In the genomic region with DNA sequence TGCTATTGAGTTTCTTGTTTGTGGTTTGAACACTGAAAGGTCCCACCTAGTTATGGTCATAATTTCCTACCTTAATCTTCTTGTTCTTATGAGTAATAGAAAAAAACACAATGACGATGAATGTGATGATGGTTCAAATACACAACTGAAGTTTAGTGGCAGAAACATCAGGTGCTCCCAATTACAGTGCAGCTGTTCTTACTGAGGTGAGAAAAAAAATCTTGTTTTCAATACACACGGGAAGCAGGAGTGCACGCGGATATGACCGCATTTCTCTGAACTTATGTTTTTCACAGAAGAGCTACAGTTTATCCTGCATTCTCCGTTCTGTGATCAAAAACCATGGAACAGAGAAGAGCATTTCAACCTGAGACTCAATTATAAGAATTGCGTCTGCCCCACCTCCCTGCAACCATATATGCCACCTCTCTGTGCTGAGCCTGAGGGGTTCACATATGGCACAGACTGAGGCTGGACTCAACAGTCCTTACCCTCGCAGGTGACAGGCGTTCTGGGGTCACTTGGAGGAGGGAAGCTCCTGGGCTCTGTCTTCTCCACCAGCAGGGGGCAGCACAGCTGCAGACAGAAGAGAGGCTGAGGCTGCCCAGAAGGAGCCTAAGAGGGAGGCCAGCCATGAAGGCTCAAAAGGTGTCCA, we compare ENCODE assay signal across 8 cellular contexts.
A peak's percentile ranks its signal among the peaks of the same experiment; 100 is the strongest.
DNase-seq lines count a peak whose midpoint lies in the region; ATAC-seq, FAIRE-seq and TF ChIP-seq lines count a peak whose summit lies in the region.

No MANE protein-coding gene starts in this region.

- no peaks in the 10 kb centered on the region for H3K9me3 Mint-ChIP-seq in activated T-helper 1 cell treated with anti-CD3 and anti-CD28 coated beads, Interleukin-12 subunit alpha, Interleukin-12 subunit beta, Interleukin-2, Interleukin-4 antibody, amounts not matched to agents 30 ng/mL and 10 ng/mL and 1 ng/mL, durations not matched to agents 14 hours and 24 hours and 36 hours

- no peak for FAIRE-seq in H54 (lab: Jason Lieb, UNC)

- no peaks in the 10 kb centered on the region for H3K9me2 ChIP-seq in PC-9 (ENCODE audit: insufficient read depth)

- H3K27ac Mint-ChIP-seq in activated T-helper 1 cell treated with anti-CD3 and anti-CD28 coated beads, Interleukin-12 subunit alpha, Interleukin-12 subunit beta, Interleukin-2, Interleukin-4 antibody, amounts not matched to agents 30 ng/mL and 10 ng/mL and 1 ng/mL, durations not matched to agents 14 hours and 24 hours and 36 hours, result no peak overlapping the region

- H4K20me1 ChIP-seq in PC-9 (ENCODE audit: insufficient read depth), result no peaks in the 10 kb centered on the region

- no peak overlapping the region for H3K4me3 Mint-ChIP-seq in activated T-helper 1 cell treated with anti-CD3 and anti-CD28 coated beads, Interleukin-12 subunit alpha, Interleukin-12 subunit beta, Interleukin-2, Interleukin-4 antibody, amounts not matched to agents 30 ng/mL and 10 ng/mL and 1 ng/mL, durations not matched to agents 14 hours and 24 hours and 36 hours

- H3K4me2 ChIP-seq in PC-9, result no peak overlapping the region

- ATAC-seq in HG03460 (IDR thresholded peaks at IDR 0.05; ENCODE audit: unreplicated experiment) (no peak), GM21825 (IDR thresholded peaks at IDR 0.05; ENCODE audit: unreplicated experiment) (no peak)

- H3K4me1 ChIP-seq in PC-9 (replicated peaks; ENCODE audit: insufficient read depth), result no peaks in the 10 kb centered on the region

- POLR2A ChIA-PET in PC-9 (lab: Charles Lee; ENCODE audit: unreplicated experiment), result no interaction called here

- no peaks in the 10 kb centered on the region for H3F3A ChIP-seq in PC-9 (ENCODE audit: insufficient read depth, low read depth)

- H3K79me2 ChIP-seq in PC-9 (ENCODE audit: low read depth), result no peaks in the 10 kb centered on the region

- intact Hi-C loops in PC-9 (cut with micrococcal nuclease; ENCODE audit: unreplicated experiment), result no loop called here
- intact Hi-C loops in activated T-helper 1 cell treated with anti-CD3 and anti-CD28 coated beads, Interleukin-12 subunit alpha, Interleukin-12 subunit beta, Interleukin-2, Interleukin-4 antibody, amounts not matched to agents 30 ng/mL and 10 ng/mL and 1 ng/mL, durations not matched to agents 14 hours and 24 hours and 36 hours (cut with micrococcal nuclease), result loop anchor here (1.0 to 2.0 kb wide), 2 partner anchors 95 to 168 kb away; no protein-coding TSS in a partner anchor

- H3K27ac ChIP-seq in PC-9, result no peak overlapping the region

- H3K4me1 Mint-ChIP-seq in activated T-helper 1 cell treated with anti-CD3 and anti-CD28 coated beads, Interleukin-12 subunit alpha, Interleukin-12 subunit beta, Interleukin-2, Interleukin-4 antibody, amounts not matched to agents 30 ng/mL and 10 ng/mL and 1 ng/mL, durations not matched to agents 14 hours and 24 hours and 36 hours (ENCODE audit: low read depth), result peaks cover 6% of the 10 kb centered on the region

- H2AFZ ChIP-seq in PC-9, result no peak overlapping the region

- no peaks in the 10 kb centered on the region for H3K36me3 Mint-ChIP-seq in activated T-helper 1 cell treated with anti-CD3 and anti-CD28 coated beads, Interleukin-12 subunit alpha, Interleukin-12 subunit beta, Interleukin-2, Interleukin-4 antibody, amounts not matched to agents 30 ng/mL and 10 ng/mL and 1 ng/mL, durations not matched to agents 14 hours and 24 hours and 36 hours (ENCODE audit: low read depth)

- H3K27me3 ChIP-seq in PC-9 (ENCODE audit: insufficient read depth, low read depth), result peaks cover 27% of the 10 kb centered on the region

- peak; percentile 65 for DNase-seq in AG20443 (ENCODE audit: low spot score)
- DNase-seq in H54 (ENCODE audit: insufficient read length, low spot score), result peak; percentile 26
- DNase-seq in PC-9, result peak in 1 of 2 experiments; percentile 15
- DNase-seq in activated T-helper 1 cell treated with anti-CD3 and anti-CD28 coated beads, Interleukin-12 subunit alpha, Interleukin-12 subunit beta, Interleukin-2, Interleukin-4 antibody, amounts not matched to agents 30 ng/mL and 10 ng/mL and 1 ng/mL, durations not matched to agents 14 hours and 24 hours and 36 hours (ENCODE audit: low spot score), result peak; percentile 55
- peak; percentile 31 for DNase-seq in globus pallidus (ENCODE audit: low spot score)
- peak; percentile 13 for DNase-seq in renal cortical epithelial cell (ENCODE audit: low read depth)

- no peaks in the 10 kb centered on the region for H3K9me3 ChIP-seq in PC-9 (ENCODE audit: insufficient read depth, low read depth)

- no peak overlapping the region for H3K4me3 ChIP-seq in PC-9

- no peak for TF ChIP-seq POLR2A in H54 (IDR thresholded peaks at IDR 0.05; ENCODE audit: low read depth, low read length)

- TF ChIP-seq CTCF in PC-9 (conservative IDR thresholded peaks at IDR 0.05), result peak; percentile 80

- no peaks in the 10 kb centered on the region for H3K36me3 ChIP-seq in PC-9 (ENCODE audit: low read depth)

- peaks cover 10% of the 10 kb centered on the region for H3K27me3 Mint-ChIP-seq in activated T-helper 1 cell treated with anti-CD3 and anti-CD28 coated beads, Interleukin-12 subunit alpha, Interleukin-12 subunit beta, Interleukin-2, Interleukin-4 antibody, amounts not matched to agents 30 ng/mL and 10 ng/mL and 1 ng/mL, durations not matched to agents 14 hours and 24 hours and 36 hours (ENCODE audit: insufficient read depth)

- BruUV-seq in PC-9 (replicated peaks; lab: Mats Ljungman, UMichigan), result no TSS peak

- CTCF ChIA-PET in PC-9 (lab: Charles Lee), result no interaction called here
